11 cellular contexts compared by ENCODE assay signal in genomic region chr6:107823047-107823557, GRCh38. TPM values are rescaled to one million over a fixed set of nuclear protein-coding genes. Genes with fewer than 3 reads are reported as not detected.
A peak's percentile ranks its signal among the peaks of the same experiment; 100 is the strongest.
DNase-seq lines count a peak whose midpoint lies in the region; ATAC-seq, FAIRE-seq and TF ChIP-seq lines count a peak whose summit lies in the region.
"Had no signal": no experiment of that assay in that cellular context is flagged by ENCODE, and none has a peak within 500 bp of the region (broad histone marks: within the 10 kb centered on the region; RNA-seq: fewer than 3 reads in every experiment).

No MANE protein-coding gene starts in this region.

- POLR2A ChIA-PET in A549 (lab: Yijun Ruan, JAX), result no interaction called here

- ATAC-seq in A549, result no peak
- ATAC-seq in HG03097 (IDR thresholded peaks at IDR 0.05; ENCODE audit: low FRiP score, unreplicated experiment), result no peak

- H3K79me1 ChIP-seq in neuronal stem cell (ENCODE audit: low read depth, low read length), result no peaks in the 10 kb centered on the region

- H4K8ac ChIP-seq in neuronal stem cell (ENCODE audit: low read depth, low read length), result no peak overlapping the region

- no peak overlapping the region for H2AK5ac ChIP-seq in neuronal stem cell (ENCODE audit: low read depth, low read length)

- H3K9me3 ChIP-seq in A549 (no peaks in the 10 kb centered on the region), neuronal stem cell (replicated peaks in 1 of 2; ENCODE audit: control insufficient read depth in 2 of 2, insufficient read depth in 1 of 2, low read depth in 1 of 2, low read length in 2 of 2) (no peaks in the 10 kb centered on the region)

- TF ChIP-seq EP300 in A549 (IDR thresholded peaks at IDR 0.05), result no peak

- TF ChIP-seq RAD21 in A549 (conservative IDR thresholded peaks at IDR 0.05 in 1 of 2, IDR thresholded peaks at IDR 0.05 in 1 of 2), result no peak

- no peaks in the 10 kb centered on the region for H3K36me3 ChIP-seq in neuronal stem cell (replicated peaks in 1 of 2; ENCODE audit: control insufficient read depth in 2 of 2, insufficient read depth in 2 of 2, low read length in 2 of 2)

- H3K36me3 Mint-ChIP-seq in T-helper 1 cell treated with Interleukin-12 subunit alpha and Interleukin-12 subunit beta and Interleukin-4 antibody, amounts not matched to agents 30 μg/mL and 1 μg/mL, for 36 hours (ENCODE audit: low read depth), result peaks cover 5% of the 10 kb centered on the region

- no peak overlapping the region for H3K4ac ChIP-seq in neuronal stem cell (ENCODE audit: low read length)

- H3K9ac ChIP-seq in neuronal stem cell (ENCODE audit: low read depth, low read length, poor library complexity), result no peak overlapping the region

- no peak overlapping the region for H3K14ac ChIP-seq in neuronal stem cell (ENCODE audit: low read length)

- H3K27me3 ChIP-seq in neuronal stem cell (ENCODE audit: control insufficient read depth in 3 of 3, insufficient read depth in 3 of 3, low read depth in 1 of 3, low read length in 3 of 3), result peaks cover 0 to 42% (median 0%) of the 10 kb centered on the region in 3 experiments

- no peak for TF ChIP-seq POLR2A in A549 (IDR thresholded peaks at IDR 0.05; ENCODE audit: low read length)

- peaks cover 68% of the 10 kb centered on the region for H3K4me1 Mint-ChIP-seq in T-helper 1 cell treated with Interleukin-12 subunit alpha and Interleukin-12 subunit beta and Interleukin-4 antibody, amounts not matched to agents 30 μg/mL and 1 μg/mL, for 36 hours (ENCODE audit: low read depth)

- no peak overlapping the region for H4K91ac ChIP-seq in neuronal stem cell (ENCODE audit: low read depth, low read length, poor library complexity)

- no peaks in the 10 kb centered on the region for H3K9me3 Mint-ChIP-seq in T-helper 1 cell treated with Interleukin-12 subunit alpha and Interleukin-12 subunit beta and Interleukin-4 antibody, amounts not matched to agents 30 μg/mL and 1 μg/mL, for 36 hours

- no peak overlapping the region for H2BK12ac ChIP-seq in neuronal stem cell (ENCODE audit: low read length)

- H3K27me3 Mint-ChIP-seq in T-helper 1 cell treated with Interleukin-12 subunit alpha and Interleukin-12 subunit beta and Interleukin-4 antibody, amounts not matched to agents 30 μg/mL and 1 μg/mL, for 36 hours (ENCODE audit: low read depth), result no peaks in the 10 kb centered on the region

- no peak overlapping the region for H2AFZ ChIP-seq in neuronal stem cell (ENCODE audit: low read length)

- no peaks in the 10 kb centered on the region; the same call in 2 of the 3 replicates for H3K4me1 ChIP-seq in A549
- peaks cover 25 to 30% of the 10 kb centered on the region in 2 donors for H3K4me1 ChIP-seq in neuronal stem cell (ENCODE audit: control insufficient read depth in 2 of 2, insufficient read depth in 1 of 2, low read depth in 1 of 2, low read length in 2 of 2)

- CTCF ChIA-PET in A549 (lab: Yijun Ruan, JAX), result no interaction called here

- H3K18ac ChIP-seq in neuronal stem cell (ENCODE audit: low read length), result peak overlapping the region; percentile 20

- H2BK120ac ChIP-seq in neuronal stem cell (ENCODE audit: low read depth, low read length), result no peak overlapping the region

- H2BK15ac ChIP-seq in neuronal stem cell (ENCODE audit: low read length), result no peak overlapping the region

- H3K4me3 ChIP-seq in A549 (no peak overlapping the region), neuronal stem cell (ENCODE audit: low read length in 2 of 2) (no peak overlapping the region)

- DNase-seq in A549 (ENCODE audit: low read depth in 1 of 2, low spot score in 1 of 2), result no peak
- peak; percentile 41 for DNase-seq in activated gamma-delta T cell treated with Interleukin-2 at 50 U/mL for 16 hours
- DNase-seq in neuronal stem cell (ENCODE audit: low spot score), result no peak
- no peak for DNase-seq in mesenteric fat pad (ENCODE audit: low spot score)
- DNase-seq in ecto neural progenitor cell (ENCODE audit: low spot score), result no peak
- DNase-seq in NCI-H446 (lab: John Stamatoyannopoulos, UW), result no peak
- DNase-seq: ACHN, KBM-7 had no signal

- no peak for TF ChIP-seq CTCF in A549 (IDR thresholded peaks at IDR 0.05)

- peak overlapping the region; percentile 99 for H3K27ac Mint-ChIP-seq in T-helper 1 cell treated with Interleukin-12 subunit alpha and Interleukin-12 subunit beta and Interleukin-4 antibody, amounts not matched to agents 30 μg/mL and 1 μg/mL, for 36 hours

- no peak overlapping the region for H3K27ac ChIP-seq in A549
- no peak overlapping the region for H3K27ac ChIP-seq in neuronal stem cell (replicated peaks; ENCODE audit: low read length)

- peak overlapping the region; percentile 88 for H3K4me3 Mint-ChIP-seq in T-helper 1 cell treated with Interleukin-12 subunit alpha and Interleukin-12 subunit beta and Interleukin-4 antibody, amounts not matched to agents 30 μg/mL and 1 μg/mL, for 36 hours

- no peak for FAIRE-seq in A549 (lab: Jason Lieb, UNC)

- no peak overlapping the region for H2BK5ac ChIP-seq in neuronal stem cell (ENCODE audit: low read length)

- H3K4me2 ChIP-seq in A549 (no peak overlapping the region), neuronal stem cell (ENCODE audit: insufficient read depth, low read length, poor library complexity, severe bottlenecking) (no peak overlapping the region)

- WGBS in A549 (ENCODE audit: missing lambda C conversion rate), result 64% methylated on average over 8 of the region's 8 CpGs
- no CpG with 5 or more reads among the region's 8 CpGs for WGBS in neuronal stem cell (ENCODE audit: extremely low coverage in 2 of 2, insufficient read length in 2 of 2, insufficient replicate concordance in 1 of 2), 2 donors

- H3K23ac ChIP-seq in neuronal stem cell (ENCODE audit: low read depth, low read length, poor library complexity), result no peak overlapping the region

TF ChIP-seq in A549, 52 proteins besides CTCF, POLR2A, EP300 and RAD21:
- TF ChIP-seq ZNF302 (CRISPR knock-in tag; IDR thresholded peaks at IDR 0.05) (no peak), RNF2 (IDR thresholded peaks at IDR 0.05; ENCODE audit: borderline replicate concordance, low read depth) (0 out of 2 replicates have a peak, but pooled peaks have one; percentile 21)

RNA-seq across cellular contexts. Expression of gene SCML4, which starts 1.0 kb away (rescaled TPM):
- polyA plus RNA-seq in A549 (2011; rRNA removed) (not detected in 2 replicates), A549 (2017; fragmentation: RNase III; extraction: RNeasy Plus Mini Kit Qiagen cat#74134 plus additional on column Dnase treatment) (not detected in 3 replicates)
- polyA plus RNA-seq in A549 (2012; cell fraction: cytosol; rRNA removed), result not detected in 2 replicates
- polyA plus RNA-seq in A549 (2012; cell fraction: nucleus; rRNA removed), result not detected in 2 replicates
- not detected in 2 replicates for polyA minus RNA-seq in A549 (2011; rRNA and poly(A)+ RNA removed)
- polyA plus RNA-seq in neuronal stem cell (2013, experiment 1 of 2), result 0.07 TPM
- polyA plus RNA-seq in neuronal stem cell (2013, experiment 2 of 2), result 0.03 TPM
- 0.71 TPM for total RNA-seq in mesenteric fat pad
- total RNA-seq: fibroblast of lung had no signal
- polyA plus RNA-seq: fibroblast of lung had no signal
